25 cellular contexts compared by ENCODE assay signal in the genomic region with DNA sequence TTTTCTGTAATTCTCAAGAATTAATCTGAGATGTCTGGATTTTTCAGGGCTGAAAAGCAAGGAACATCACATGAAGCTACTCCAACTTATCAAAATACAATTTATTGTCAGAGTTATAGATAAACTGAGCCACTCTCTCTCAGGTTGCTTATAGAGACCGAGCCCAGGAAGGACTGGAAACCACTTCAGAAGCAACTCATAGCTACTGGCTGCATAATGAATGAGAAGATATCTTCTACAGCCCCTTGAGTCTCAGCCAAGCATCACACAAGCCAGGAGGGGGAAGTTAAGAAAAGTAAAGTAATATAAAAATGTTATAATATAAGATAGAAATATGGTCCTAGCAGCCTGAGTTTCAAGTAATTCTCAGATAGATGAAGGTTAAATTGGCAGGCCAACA.
DNase-seq lines count a peak whose midpoint lies in the region; ATAC-seq and TF ChIP-seq lines count a peak whose summit lies in the region.
"Had no signal": no experiment of that assay in that cellular context is flagged by ENCODE, and none has a peak within 500 bp of the region (broad histone marks: within the 10 kb centered on the region; RNA-seq: fewer than 3 reads in every experiment).

No MANE protein-coding gene starts in this region.

- H2AFZ ChIP-seq in Loucy (ENCODE audit: low read length) (no peak overlapping the region), osteoblast (ENCODE audit: low read length) (no peak overlapping the region)
- H2AFZ ChIP-seq: PC-9 had no signal

- peaks cover 70% of the 10 kb centered on the region for H3K4me1 Mint-ChIP-seq in activated CD4-positive, alpha-beta T cell treated with anti-CD3 and anti-CD28 coated beads for 36 hours
- H3K4me1 Mint-ChIP-seq in CD4-positive, alpha-beta T cell (ENCODE audit: low read depth) = peaks cover 90% of the 10 kb centered on the region
- H3K4me1 Mint-ChIP-seq in activated naive CD8-positive, alpha-beta T cell treated with anti-CD3 and anti-CD28 coated beads, Interleukin-2, amount 10 ng/mL, durations not matched to agents 7 days and 5 days = peaks cover 44% of the 10 kb centered on the region

- ATAC-seq in activated CD4-positive, alpha-beta T cell treated with anti-CD3 and anti-CD28 coated beads for 36 hours = peak; percentile 27
- peak; percentile 78 for ATAC-seq in CD4-positive, alpha-beta T cell (ENCODE audit: poor library complexity)
- ATAC-seq in activated naive CD8-positive, alpha-beta T cell treated with anti-CD3 and anti-CD28 coated beads, Interleukin-2, amount 10 ng/mL, durations not matched to agents 7 days and 5 days (ENCODE audit: low read depth) = peak; percentile 59
- ATAC-seq: HepG2, Right ventricle myocardium inferior, SK-N-SH treated with all-trans-retinoic acid at 6 μM for 48 hours had no signal

- DNase-seq in activated CD4-positive, alpha-beta T cell treated with anti-CD3 and anti-CD28 coated beads for 36 hours = no peak
- no peak for DNase-seq in activated CD4-positive, alpha-beta T cell treated with anti-CD3 and anti-CD28 coated beads for 48 hours
- DNase-seq in CD4-positive, alpha-beta T cell = no peak
- no peak for DNase-seq in activated naive CD8-positive, alpha-beta T cell treated with anti-CD3 and anti-CD28 coated beads, Interleukin-2, amount 10 ng/mL, durations not matched to agents 7 days and 5 days
- DNase-seq in osteoblast (ENCODE audit: insufficient read length, low spot score, missing footprints) (no peak), tibial artery (no peak)
- DNase-seq in stimulated activated CD4-positive, alpha-beta T cell treated with anti-CD3 and anti-CD28 coated beads, Interleukin-4, amount 100 ng/mL, for 24 hours = no peak
- DNase-seq: 8988T; ACHN; BE2C; Karpas-422; NCI-H1092 treated with DMSO at 0.1 percent for 48 hours; NCI-H1436 treated with DMSO at 0.1 percent for 48 hours; NCI-H1930; NCI-H446; NCI-H524 treated with DMSO at 0.1 percent for 48 hours; NCI-H82; NK-92 treated with Interleukin-12 subunit alpha and Interleukin-12 subunit beta, amount 100 ng/mL, for 24 hours; PC-9; SJCRH30 had no signal

- H3K4me3 Mint-ChIP-seq in activated CD4-positive, alpha-beta T cell treated with anti-CD3 and anti-CD28 coated beads for 36 hours = no peak overlapping the region
- no peak overlapping the region for H3K4me3 Mint-ChIP-seq in CD4-positive, alpha-beta T cell
- H3K4me3 Mint-ChIP-seq in activated naive CD8-positive, alpha-beta T cell treated with anti-CD3 and anti-CD28 coated beads, Interleukin-2, amount 10 ng/mL, durations not matched to agents 7 days and 5 days = no peak overlapping the region
- H3K4me3 Mint-ChIP-seq: CD14-positive monocyte had no signal

- peak overlapping the region; percentile 29 for H3K4me2 ChIP-seq in Loucy (ENCODE audit: low read depth, low read length, poor library complexity, severe bottlenecking)
- no peak overlapping the region for H3K4me2 ChIP-seq in osteoblast (ENCODE audit: insufficient read depth, low read length)
- H3K4me2 ChIP-seq: PC-9 had no signal

- CTCF ChIA-PET in activated CD4-positive, alpha-beta T cell treated with anti-CD3 and anti-CD28 coated beads for 36 hours (lab: Charles Lee) = no interaction called here
- CTCF ChIA-PET in CD4-positive, alpha-beta T cell (lab: Charles Lee) = interaction anchor here (1.2 kb wide), 1 partner anchor 73 kb away, joined by 3 read pairs; no protein-coding TSS in a partner anchor

- H3K36me3 ChIP-seq in Loucy (ENCODE audit: insufficient read depth, low read length) (no peaks in the 10 kb centered on the region), osteoblast (ENCODE audit: insufficient read depth, low read length) (no peaks in the 10 kb centered on the region), tibial artery (no peaks in the 10 kb centered on the region)
- H3K36me3 ChIP-seq: BE2C, SJCRH30 had no signal

- no peak overlapping the region for H3K9ac ChIP-seq in Loucy (ENCODE audit: low read depth, low read length, poor library complexity, severe bottlenecking)

- peaks cover 8% of the 10 kb centered on the region for H3K9me3 Mint-ChIP-seq in activated CD4-positive, alpha-beta T cell treated with anti-CD3 and anti-CD28 coated beads for 36 hours (ENCODE audit: low read depth)
- peaks cover 2% of the 10 kb centered on the region for H3K9me3 Mint-ChIP-seq in CD4-positive, alpha-beta T cell
- peaks cover 5% of the 10 kb centered on the region for H3K9me3 Mint-ChIP-seq in activated naive CD8-positive, alpha-beta T cell treated with anti-CD3 and anti-CD28 coated beads, Interleukin-2, amount 10 ng/mL, durations not matched to agents 7 days and 5 days
- H3K9me3 Mint-ChIP-seq: CD14-positive monocyte had no signal

- H3K27ac Mint-ChIP-seq in activated CD4-positive, alpha-beta T cell treated with anti-CD3 and anti-CD28 coated beads for 36 hours = no peak overlapping the region
- H3K27ac Mint-ChIP-seq in CD4-positive, alpha-beta T cell = peak overlapping the region; percentile 35
- H3K27ac Mint-ChIP-seq in activated naive CD8-positive, alpha-beta T cell treated with anti-CD3 and anti-CD28 coated beads, Interleukin-2, amount 10 ng/mL, durations not matched to agents 7 days and 5 days = no peak overlapping the region
- H3K27ac Mint-ChIP-seq: CD14-positive monocyte had no signal

- H3K9me3 ChIP-seq in CD4-positive, alpha-beta T cell (ENCODE audit: control insufficient read depth, low read length) = no peaks in the 10 kb centered on the region
- H3K9me3 ChIP-seq in Loucy (ENCODE audit: insufficient read depth, low read depth, low read length) (no peaks in the 10 kb centered on the region), osteoblast (ENCODE audit: low read depth, low read length) (no peaks in the 10 kb centered on the region), tibial artery (peaks cover 0 to 7% (median 0%) of the 10 kb centered on the region in 3 donors)
- H3K9me3 ChIP-seq: BE2C, SJCRH30 had no signal

- H3K79me2 ChIP-seq in Loucy (ENCODE audit: insufficient read depth, low read length) (peaks cover 69% of the 10 kb centered on the region), osteoblast (ENCODE audit: insufficient read depth, low read length) (no peaks in the 10 kb centered on the region)

- H3K27me3 Mint-ChIP-seq in activated CD4-positive, alpha-beta T cell treated with anti-CD3 and anti-CD28 coated beads for 36 hours = no peaks in the 10 kb centered on the region
- H3K27me3 Mint-ChIP-seq in CD4-positive, alpha-beta T cell = no peaks in the 10 kb centered on the region
- no peaks in the 10 kb centered on the region for H3K27me3 Mint-ChIP-seq in activated naive CD8-positive, alpha-beta T cell treated with anti-CD3 and anti-CD28 coated beads, Interleukin-2, amount 10 ng/mL, durations not matched to agents 7 days and 5 days

- H3K4me3 ChIP-seq in Loucy (ENCODE audit: low read length, poor library complexity, severe bottlenecking) = no peak overlapping the region
- H3K4me3 ChIP-seq in osteoblast (ENCODE audit: insufficient read depth, low read length) = no peak overlapping the region
- H3K4me3 ChIP-seq in tibial artery = no peak overlapping the region
- H3K4me3 ChIP-seq: PC-9, SJCRH30 had no signal

- no peak overlapping the region for H3K27ac ChIP-seq in CD4-positive, alpha-beta T cell (ENCODE audit: low read depth, low read length)
- no peak overlapping the region for H3K27ac ChIP-seq in osteoblast (ENCODE audit: low read depth, low read length)
- no peak overlapping the region for H3K27ac ChIP-seq in tibial artery
- H3K27ac ChIP-seq: PC-9, SJCRH30 had no signal

- H3K4me1 ChIP-seq in Loucy (ENCODE audit: insufficient read depth, low read length, poor library complexity, severe bottlenecking) (peaks cover 57% of the 10 kb centered on the region), osteoblast (ENCODE audit: insufficient read depth, low read length) (no peaks in the 10 kb centered on the region), tibial artery (peaks cover 0 to 9% (median 0%) of the 10 kb centered on the region in 4 donors)
- H3K4me1 ChIP-seq: BE2C, SJCRH30 had no signal

- H3K27me3 ChIP-seq in CD4-positive, alpha-beta T cell (ENCODE audit: control insufficient read depth, insufficient read depth, low read length) = no peaks in the 10 kb centered on the region
- H3K27me3 ChIP-seq in Loucy (ENCODE audit: insufficient read depth, low read length, poor library complexity, severe bottlenecking) (no peaks in the 10 kb centered on the region), osteoblast (ENCODE audit: insufficient read depth, low read length) (peaks cover 5% of the 10 kb centered on the region), tibial artery (no peaks in the 10 kb centered on the region)
- H3K27me3 ChIP-seq: BE2C, SJCRH30 had no signal

- H3F3A ChIP-seq in Loucy (ENCODE audit: low read depth) = no peaks in the 10 kb centered on the region

- H4K20me1 ChIP-seq in Loucy (ENCODE audit: insufficient read depth, low read length, poor library complexity, severe bottlenecking) = no peaks in the 10 kb centered on the region
- no peaks in the 10 kb centered on the region for H4K20me1 ChIP-seq in osteoblast (ENCODE audit: insufficient read depth, low read length)

- peaks cover 16% of the 10 kb centered on the region for H3K36me3 Mint-ChIP-seq in activated CD4-positive, alpha-beta T cell treated with anti-CD3 and anti-CD28 coated beads for 36 hours (ENCODE audit: low read depth)
- peaks cover 5% of the 10 kb centered on the region for H3K36me3 Mint-ChIP-seq in CD4-positive, alpha-beta T cell (ENCODE audit: low read depth)
- peaks cover 16% of the 10 kb centered on the region for H3K36me3 Mint-ChIP-seq in activated naive CD8-positive, alpha-beta T cell treated with anti-CD3 and anti-CD28 coated beads, Interleukin-2, amount 10 ng/mL, durations not matched to agents 7 days and 5 days
- H3K36me3 Mint-ChIP-seq: CD14-positive monocyte had no signal

- POLR2A ChIA-PET in activated CD4-positive, alpha-beta T cell treated with anti-CD3 and anti-CD28 coated beads for 36 hours (lab: Charles Lee) = no interaction called here
- POLR2A ChIA-PET in CD4-positive, alpha-beta T cell (lab: Charles Lee) = interaction anchor here (0.9 to 1.8 kb wide), 3 partner anchors 16 to 28 kb away, joined by 3 to 6 read pairs (median 3); no protein-coding TSS in a partner anchor
- POLR2A ChIA-PET in activated naive CD8-positive, alpha-beta T cell treated with anti-CD3 and anti-CD28 coated beads, Interleukin-2, amount 10 ng/mL, durations not matched to agents 7 days and 5 days (lab: Charles Lee) = no interaction called here

- no peak for TF ChIP-seq CTCF in CD4-positive, alpha-beta T cell (IDR thresholded peaks at IDR 0.05)
- no peak for TF ChIP-seq CTCF in Loucy (conservative IDR thresholded peaks at IDR 0.05; ENCODE audit: low read length)
- no peak for TF ChIP-seq CTCF in osteoblast (IDR thresholded peaks at IDR 0.05; ENCODE audit: extremely low read depth, low read depth, low read length)
- no peak for TF ChIP-seq CTCF in tibial artery (IDR thresholded peaks at IDR 0.05)

- intact Hi-C loops in activated CD4-positive, alpha-beta T cell treated with anti-CD3 and anti-CD28 coated beads for 36 hours (cut with DNase I, micrococcal nuclease) = no loop called here
- intact Hi-C loops in CD4-positive, alpha-beta T cell (cut with DNase I, micrococcal nuclease) = no loop called here
- intact Hi-C loops in tibial artery (cut with DNase I; ENCODE audit: low total_unique reads) = no loop called here

- no peaks in the 10 kb centered on the region for H3K9me2 ChIP-seq in Loucy (replicated peaks; ENCODE audit: low read depth, low read length)

Comparison
In these comparisons a context has a peak if more than half of its experiments do, and no peak if none do; other contexts are left out.
1. ATAC-seq: peak in every context shown above with its lines; median percentile 78 in CD4-positive, alpha-beta T cell; 59 in activated naive CD8-positive, alpha-beta T cell treated with anti-CD3 and anti-CD28 coated beads, Interleukin-2, amount 10 ng/mL, durations not matched to agents 7 days and 5 days; 27 in activated CD4-positive, alpha-beta T cell treated with anti-CD3 and anti-CD28 coated beads for 36 hours.